In the genomic region with DNA sequence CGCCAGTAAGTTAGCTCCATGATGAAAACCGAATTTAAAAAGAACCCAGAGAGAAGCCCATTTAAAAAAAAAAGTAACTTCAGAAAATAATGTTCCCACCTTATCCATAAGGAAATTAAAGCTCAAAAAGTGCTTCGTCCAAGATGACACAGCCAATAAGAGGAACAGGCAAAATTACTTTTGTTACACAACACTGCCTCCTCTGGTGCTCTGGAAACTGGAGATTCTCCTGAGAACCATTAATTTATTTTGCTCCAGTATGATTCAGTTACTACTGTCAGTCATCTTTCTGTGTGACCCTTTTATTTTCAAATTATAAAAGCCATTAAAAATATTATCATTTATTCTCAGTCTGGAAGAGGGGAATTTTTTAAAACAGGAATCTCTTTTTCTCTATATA, we compare ENCODE assay signal across 10 cellular contexts. TPM values are rescaled to one million over a fixed set of nuclear protein-coding genes. Genes with fewer than 3 reads are reported as not detected.
A peak's percentile ranks its signal among the peaks of the same experiment; 100 is the strongest.
DNase-seq lines count a peak whose midpoint lies in the region; ATAC-seq and TF ChIP-seq lines count a peak whose summit lies in the region.
"Had no signal": no experiment of that assay in that cellular context is flagged by ENCODE, and none has a peak within 500 bp of the region (broad histone marks: within the 10 kb centered on the region; RNA-seq: fewer than 3 reads in every experiment).

No MANE protein-coding gene starts in this region.

- POLR2A ChIA-PET in AG04450 (lab: Yijun Ruan, JAX): interaction anchor here (2.7 kb wide), 1 partner anchor 11 kb away, joined by 10 read pairs; no protein-coding TSS in a partner anchor

- no peaks in the 10 kb centered on the region for H3K9me3 ChIP-seq in AG04450 (ENCODE audit: control insufficient read depth, insufficient read depth, low read length)
- no peaks in the 10 kb centered on the region for H3K9me3 ChIP-seq in gastroesophageal sphincter

- H3K27ac ChIP-seq in AG04450 (ENCODE audit: low read depth, low read length) (no peak overlapping the region), gastroesophageal sphincter (no peak overlapping the region)

- H3K9me3 Mint-ChIP-seq in activated T-cell treated with anti-CD3 and anti-CD28 coated beads, Interleukin-2, amount 50 U/mL, for 4 hours: no peaks in the 10 kb centered on the region
- H3K9me3 Mint-ChIP-seq: activated B cell treated with CpG ODN at 0.5 μM for 24 hours; stimulated activated naive CD8-positive, alpha-beta T cell treated with anti-CD3 and anti-CD28 coated beads, Interleukin-15, Interleukin-2, amounts not matched to agents 100 ng/mL and 50 ng/mL, for 24 hours had no signal

- H3K4me1 Mint-ChIP-seq in activated T-cell treated with anti-CD3 and anti-CD28 coated beads, Interleukin-2, amount 50 U/mL, for 4 hours (ENCODE audit: low read depth): peaks cover 16% of the 10 kb centered on the region

- CTCF ChIA-PET in AG04450 (lab: Charles Lee): interaction anchor here (0.6 to 4.4 kb wide), 23 partner anchors 8 to 267 kb away, joined by 3 to 121 read pairs (median 4); a partner anchor contains a TSS

- H3K4me1 ChIP-seq in gastroesophageal sphincter: peaks cover 0 to 24% (median 4%) of the 10 kb centered on the region in 3 donors

- H3K4me3 ChIP-seq in AG04450 (ENCODE audit: low read depth, low read length): no peak overlapping the region
- H3K4me3 ChIP-seq in gastroesophageal sphincter: no peak overlapping the region

- TF ChIP-seq CTCF in AG04450 (IDR thresholded peaks at IDR 0.05; ENCODE audit: low read depth, low read length) (peak; percentile 56), gastroesophageal sphincter (IDR thresholded peaks at IDR 0.05) (peak in 3 of 4 experiments; percentile 37 to 50 (median 46))

- H3K27me3 Mint-ChIP-seq in activated T-cell treated with anti-CD3 and anti-CD28 coated beads, Interleukin-2, amount 50 U/mL, for 4 hours (ENCODE audit: low read depth): no peaks in the 10 kb centered on the region
- H3K27me3 Mint-ChIP-seq: activated B cell treated with CpG ODN at 0.5 μM for 24 hours; stimulated activated naive CD8-positive, alpha-beta T cell treated with anti-CD3 and anti-CD28 coated beads, Interleukin-15, Interleukin-2, amounts not matched to agents 100 ng/mL and 50 ng/mL, for 24 hours had no signal

- in situ Hi-C loops in SK-MEL-5 (cut with HindIII; ENCODE audit: low pct_unique_long_range_greater_than_20kb, low sequenced_read_pairs): loop anchor here (10.0 kb wide), 1 partner anchor 61 kb away; no protein-coding TSS in a partner anchor

- ATAC-seq in gastroesophageal sphincter (no peak), GM19328 (IDR thresholded peaks at IDR 0.05; ENCODE audit: unreplicated experiment) (no peak)
- ATAC-seq in activated T-cell treated with anti-CD3 and anti-CD28 coated beads, Interleukin-2, amount 50 U/mL, for 4 hours: no peak

- no peak for TF ChIP-seq EP300 in gastroesophageal sphincter (IDR thresholded peaks at IDR 0.05)

- no peak for TF ChIP-seq POLR2A in gastroesophageal sphincter (IDR thresholded peaks at IDR 0.05)

- WGBS in gastroesophageal sphincter (ENCODE audit: low coverage in 1 of 2), 2 donors: 60 to 78% methylated on average over 3 of the region's 3 CpGs

- H3K27me3 ChIP-seq in AG04450 (ENCODE audit: control insufficient read depth, insufficient read depth, low read length) (no peaks in the 10 kb centered on the region), gastroesophageal sphincter (no peaks in the 10 kb centered on the region)

- peaks cover 10% of the 10 kb centered on the region for H3K36me3 Mint-ChIP-seq in activated T-cell treated with anti-CD3 and anti-CD28 coated beads, Interleukin-2, amount 50 U/mL, for 4 hours (ENCODE audit: insufficient read depth)

- no peak overlapping the region for H3K4me3 Mint-ChIP-seq in activated T-cell treated with anti-CD3 and anti-CD28 coated beads, Interleukin-2, amount 50 U/mL, for 4 hours
- H3K4me3 Mint-ChIP-seq: activated B cell treated with CpG ODN at 0.5 μM for 24 hours; stimulated activated naive CD8-positive, alpha-beta T cell treated with anti-CD3 and anti-CD28 coated beads, Interleukin-15, Interleukin-2, amounts not matched to agents 100 ng/mL and 50 ng/mL, for 24 hours had no signal

- H3K36me3 ChIP-seq in gastroesophageal sphincter: no peaks in the 10 kb centered on the region

- DNase-seq in AG04450 (ENCODE audit: low read depth, low spot score) (no peak), H4 (ENCODE audit: low spot score) (peak; percentile 29), SK-MEL-5 (ENCODE audit: low read depth, low spot score) (peak; percentile 71), occipital lobe (lab: John Stamatoyannopoulos, UW) (no peak)
- DNase-seq in activated CD8-positive, alpha-beta memory T cell treated with anti-CD3 and anti-CD28 coated beads, Interleukin-2, amount 50 U/mL, for 4 hours: no peak
- DNase-seq in activated T-cell treated with anti-CD3 and anti-CD28 coated beads, Interleukin-2, amount 50 U/mL, for 4 hours: no peak
- DNase-seq: activated B cell treated with CpG ODN at 0.5 μM for 24 hours had no signal

RNA-seq across cellular contexts. Expression of a gene that starts 2.0 kb away (rescaled TPM):
- polyA plus RNA-seq in AG04450 (2011; rRNA removed): 22.5 and 25.5 TPM in 2 replicates
- 10.1 and 14.7 TPM in 2 replicates for polyA minus RNA-seq in AG04450 (2011; rRNA and poly(A)+ RNA removed)
- total RNA-seq in H4 (2014; rRNA removed; shearing (Covaris generic)): 12.9 and 17.7 TPM in 2 replicates
- 18.9 and 20.2 TPM in 2 replicates for total RNA-seq in SK-MEL-5 (2014; rRNA removed; shearing (Covaris generic))
- polyA plus RNA-seq in SK-MEL-5 (2015; cell fraction: cytosol; rRNA removed): 12.9 TPM in 2 replicates
- 66.3 and 69.4 TPM in 2 replicates for polyA plus RNA-seq in SK-MEL-5 (2015; cell fraction: nucleus; rRNA removed)
- total RNA-seq in gastroesophageal sphincter (10 to 100 TPM; 16.3 to 27.6 (median 18.4) TPM), occipital lobe (16.4 TPM)
- total RNA-seq in activated T-cell treated with anti-CD3 and anti-CD28 coated beads, Interleukin-2, amount 50 U/mL, for 4 hours: 10 to 100 TPM; 19.5 to 25.5 (median 25.2) TPM

RNA-seq across cellular contexts. Expression of a gene that starts 42.9 kb away (rescaled TPM):
- polyA plus RNA-seq in AG04450 (2011; rRNA removed): not detected in 2 replicates
- polyA minus RNA-seq in AG04450 (2011; rRNA and poly(A)+ RNA removed): not detected in 2 replicates
- total RNA-seq in H4 (2014; rRNA removed; shearing (Covaris generic)): not detected in 2 replicates
- total RNA-seq in SK-MEL-5 (2014; rRNA removed; shearing (Covaris generic)): not detected in 2 replicates
- polyA plus RNA-seq in SK-MEL-5 (2015; cell fraction: cytosol; rRNA removed): 0.96 TPM in 1 of 2 replicates, not detected in the other
- not detected in 2 replicates for polyA plus RNA-seq in SK-MEL-5 (2015; cell fraction: nucleus; rRNA removed)
- total RNA-seq in gastroesophageal sphincter: not detected
- 0.62 TPM for total RNA-seq in occipital lobe
- total RNA-seq in activated T-cell treated with anti-CD3 and anti-CD28 coated beads, Interleukin-2, amount 50 U/mL, for 4 hours: not detected
- total RNA-seq: activated B cell treated with CpG ODN at 0.5 μM for 24 hours had no signal

Comparison
In these comparisons a context has a peak if more than half of its experiments do, and no peak if none do; other contexts are left out.
1. DNase-seq: peak in H4 (single experiment) and SK-MEL-5 (single experiment); none in AG04450 (single experiment), occipital lobe (single experiment), activated CD8-positive, alpha-beta memory T cell treated with anti-CD3 and anti-CD28 coated beads, Interleukin-2, amount 50 U/mL, for 4 hours (single experiment) and activated T-cell treated with anti-CD3 and anti-CD28 coated beads, Interleukin-2, amount 50 U/mL, for 4 hours (single experiment).